15 cellular contexts compared by ENCODE assay signal in genomic region chrX:139784788-139785187, GRCh38.
DNase-seq lines count a peak whose midpoint lies in the region; ATAC-seq and TF ChIP-seq lines count a peak whose summit lies in the region.
"Had no signal": no experiment of that assay in that cellular context is flagged by ENCODE, and none has a peak within 500 bp of the region (broad histone marks: within the 10 kb centered on the region; RNA-seq: fewer than 3 reads in every experiment).

No MANE protein-coding gene starts in this region.

- H2BK15ac ChIP-seq in H9 (ENCODE audit: low read depth, low read length): no peak overlapping the region
- H2BK15ac ChIP-seq in mesenchymal stem cell (ENCODE audit: low read depth, poor library complexity, severe bottlenecking): no peak overlapping the region

- no peaks in the 10 kb centered on the region for H3K27me3 ChIP-seq in H9 (ENCODE audit: insufficient read depth, low read length)
- H3K27me3 ChIP-seq in mesenchymal stem cell (ENCODE audit: control insufficient read depth in 1 of 2, insufficient read depth in 1 of 2, low read length in 2 of 2): no peaks in the 10 kb centered on the region

- H3K9me3 ChIP-seq in H9 (ENCODE audit: control insufficient read depth, low read depth, low read length) (no peaks in the 10 kb centered on the region), mesenchymal stem cell (ENCODE audit: control insufficient read depth, low read length) (no peaks in the 10 kb centered on the region)

- H4K8ac ChIP-seq in H9 (replicated peaks; ENCODE audit: insufficient read length, low read depth, low read length) (no peak overlapping the region), mesenchymal stem cell (ENCODE audit: low read length) (no peak overlapping the region)

- H3K27ac ChIP-seq in H9 (ENCODE audit: insufficient read length, low read depth, low read length): no peak overlapping the region
- no peak overlapping the region for H3K27ac ChIP-seq in mesenchymal stem cell (ENCODE audit: low read length, poor library complexity, severe bottlenecking)
- H3K27ac ChIP-seq: parathyroid adenoma had no signal

- peaks cover 0 to 35% of the 10 kb centered on the region in 2 experiments; a peak in 2 of 5 replicates for H3K9me3 Mint-ChIP-seq in H9
- H3K9me3 Mint-ChIP-seq in activated CD4-positive, alpha-beta memory T cell treated with anti-CD3 and anti-CD28 coated beads for 36 hours: no peaks in the 10 kb centered on the region
- H3K9me3 Mint-ChIP-seq: GM23338 had no signal

- H2BK5ac ChIP-seq in H9 (ENCODE audit: insufficient read length, low read length) (no peak overlapping the region), mesenchymal stem cell (ENCODE audit: low read depth, low read length, poor library complexity, severe bottlenecking) (no peak overlapping the region)

- no peaks in the 10 kb centered on the region for H4K20me1 ChIP-seq in H9 (ENCODE audit: control insufficient read depth, insufficient read depth, insufficient read length)

- no peaks in the 10 kb centered on the region; the same call in 1 of the 2 replicates for H3K27me3 Mint-ChIP-seq in H9 (ENCODE audit: low read depth)
- H3K27me3 Mint-ChIP-seq in activated CD4-positive, alpha-beta memory T cell treated with anti-CD3 and anti-CD28 coated beads for 36 hours: no peaks in the 10 kb centered on the region

- no peak overlapping the region for H3K18ac ChIP-seq in H9 (ENCODE audit: insufficient read length, low read depth, low read length)
- H3K18ac ChIP-seq in mesenchymal stem cell (ENCODE audit: low read depth in 1 of 2, low read length in 2 of 2): no peak overlapping the region

- CTCF ChIA-PET in activated CD4-positive, alpha-beta memory T cell treated with anti-CD3 and anti-CD28 coated beads for 36 hours (lab: Charles Lee): no interaction called here

- H3K23ac ChIP-seq in H9 (ENCODE audit: insufficient read length, low read depth, low read length) (no peak overlapping the region), mesenchymal stem cell (ENCODE audit: low read length in 2 of 2) (no peak overlapping the region)

- no peak overlapping the region for H3K27ac Mint-ChIP-seq in H9
- H3K27ac Mint-ChIP-seq in activated CD4-positive, alpha-beta memory T cell treated with anti-CD3 and anti-CD28 coated beads for 36 hours: no peak overlapping the region
- H3K27ac Mint-ChIP-seq: GM23338 had no signal

- no peak overlapping the region for H4K91ac ChIP-seq in H9 (ENCODE audit: insufficient read length, low read depth, low read length)
- H4K91ac ChIP-seq in mesenchymal stem cell (ENCODE audit: low read length): no peak overlapping the region

- no peak overlapping the region for H3K4me3 ChIP-seq in mesenchymal stem cell (ENCODE audit: insufficient read depth in 1 of 2, low read depth in 1 of 2, low read length in 2 of 2)
- H3K4me3 ChIP-seq: GM23338 had no signal

- no peak for TF ChIP-seq CTCF in H9 (conservative IDR thresholded peaks at IDR 0.05)

- H3K4ac ChIP-seq in H9 (ENCODE audit: low read depth, low read length) (no peak overlapping the region), mesenchymal stem cell (ENCODE audit: low read depth in 1 of 2, low read length in 2 of 2) (no peak overlapping the region)

- H3K79me2 ChIP-seq in H9 (ENCODE audit: insufficient read depth, low read length): no peaks in the 10 kb centered on the region
- H3K79me2 ChIP-seq: parathyroid adenoma had no signal

- no peak overlapping the region for H3K56ac ChIP-seq in H9 (ENCODE audit: insufficient read length, low read depth, low read length)

- WGBS in H9 (ENCODE audit: extremely low coverage, insufficient read length, low lambda C conversion rate): no CpG with 5 or more reads among the region's 1 CpG
- WGBS in mesenchymal stem cell: 92% methylated on average over 1 of the region's 1 CpG

- no peak for DNase-seq in activated T-cell treated with anti-CD3 and anti-CD28 coated beads for 4 hours
- DNase-seq in H9: no peak
- DNase-seq in activated CD4-positive, alpha-beta memory T cell treated with anti-CD3 and anti-CD28 coated beads for 36 hours: no peak
- no peak for DNase-seq in mesenchymal stem cell
- DNase-seq: activated CD8-positive, alpha-beta memory T cell treated with anti-CD3 and anti-CD28 coated beads, Interleukin-2, amount 50 U/mL, for 4 hours; aorta; NCI-H2029; stimulated activated CD4-positive, alpha-beta T cell treated with anti-CD3 and anti-CD28 coated beads, Interleukin-2, amount 100 ng/mL, for 24 hours; stimulated activated naive CD4-positive, alpha-beta T cell treated with Interleukin-2 at 50 U/mL for 16 hours had no signal

- no peaks in the 10 kb centered on the region for H3K4me1 Mint-ChIP-seq in H9
- no peaks in the 10 kb centered on the region for H3K4me1 Mint-ChIP-seq in activated CD4-positive, alpha-beta memory T cell treated with anti-CD3 and anti-CD28 coated beads for 36 hours (ENCODE audit: low read depth)
- H3K4me1 Mint-ChIP-seq: GM23338 had no signal

- no peaks in the 10 kb centered on the region for H3K23me2 ChIP-seq in H9 (ENCODE audit: insufficient read length, low read depth, low read length, poor library complexity, severe bottlenecking)

- H3K4me1 ChIP-seq in H9 (ENCODE audit: insufficient read depth, low read length) (no peaks in the 10 kb centered on the region), mesenchymal stem cell (ENCODE audit: control insufficient read depth, insufficient read depth, low read depth, low read length) (no peaks in the 10 kb centered on the region)
- H3K4me1 ChIP-seq: parathyroid adenoma had no signal

- intact Hi-C loops in activated CD4-positive, alpha-beta memory T cell treated with anti-CD3 and anti-CD28 coated beads for 36 hours (cut with micrococcal nuclease): no loop called here

- peaks cover 0 to 48% of the 10 kb centered on the region in 2 experiments for H3K36me3 ChIP-seq in mesenchymal stem cell (ENCODE audit: control insufficient read depth in 1 of 2, insufficient read depth in 2 of 2, low read depth in 1 of 2, low read length in 2 of 2)

- H2BK120ac ChIP-seq in H9 (ENCODE audit: low read depth, low read length, poor library complexity, severe bottlenecking) (no peak overlapping the region), mesenchymal stem cell (ENCODE audit: low read depth, low read length) (no peak overlapping the region)

- H2BK12ac ChIP-seq in H9 (ENCODE audit: insufficient read length, low read depth, low read length): no peak overlapping the region
- no peak overlapping the region for H2BK12ac ChIP-seq in mesenchymal stem cell (ENCODE audit: low read length in 2 of 2)

- H3T11ph ChIP-seq in H9 (ENCODE audit: low read length): no peak overlapping the region

- no peak overlapping the region for H2BK20ac ChIP-seq in H9 (ENCODE audit: low read depth, low read length, poor library complexity, severe bottlenecking)

- no peak overlapping the region for H3K4me2 ChIP-seq in H9 (ENCODE audit: insufficient read depth, insufficient read length, low read length)
- H3K4me2 ChIP-seq in mesenchymal stem cell (ENCODE audit: low read length, poor library complexity, severe bottlenecking): no peak overlapping the region
- H3K4me2 ChIP-seq: GM23338 had no signal

- H3K36me3 Mint-ChIP-seq in H9 (ENCODE audit: insufficient read depth in 1 of 3, low read depth in 3 of 3): peaks cover 24 to 51% (median 39%) of the 10 kb centered on the region in 3 experiments; a peak in 6 of 7 replicates
- peaks cover 20% of the 10 kb centered on the region for H3K36me3 Mint-ChIP-seq in activated CD4-positive, alpha-beta memory T cell treated with anti-CD3 and anti-CD28 coated beads for 36 hours

- H3K4me3 Mint-ChIP-seq in H9: no peak overlapping the region
- H3K4me3 Mint-ChIP-seq in activated CD4-positive, alpha-beta memory T cell treated with anti-CD3 and anti-CD28 coated beads for 36 hours: no peak overlapping the region
- H3K4me3 Mint-ChIP-seq: GM23338 had no signal

- no peak overlapping the region for H3K9ac ChIP-seq in H9 (ENCODE audit: extremely low read depth, insufficient read length, low read length)
- no peak overlapping the region for H3K9ac ChIP-seq in mesenchymal stem cell (ENCODE audit: low read length)
- H3K9ac ChIP-seq: parathyroid adenoma had no signal

- H3K79me1 ChIP-seq in H9 (ENCODE audit: insufficient read depth, low read depth, low read length, poor library complexity, severe bottlenecking) (no peaks in the 10 kb centered on the region), mesenchymal stem cell (replicated peaks; ENCODE audit: low read length, poor library complexity, severe bottlenecking) (no peaks in the 10 kb centered on the region)

- no peak overlapping the region for H4K5ac ChIP-seq in H9 (ENCODE audit: insufficient read length, low read depth, low read length)

- POLR2A ChIA-PET in activated CD4-positive, alpha-beta memory T cell treated with anti-CD3 and anti-CD28 coated beads for 36 hours (lab: Charles Lee): no interaction called here

- H3K14ac ChIP-seq in H9 (ENCODE audit: insufficient read depth, low read length) (no peak overlapping the region), mesenchymal stem cell (ENCODE audit: low read length in 2 of 2) (no peak overlapping the region)

- ATAC-seq in GM18502 (IDR thresholded peaks at IDR 0.05; ENCODE audit: poor library complexity, unreplicated experiment) (peak; percentile 95), GM19467 (IDR thresholded peaks at IDR 0.05; ENCODE audit: unreplicated experiment) (peak; percentile 91), HG02884 (IDR thresholded peaks at IDR 0.05; ENCODE audit: unreplicated experiment) (peak; percentile 89), HG03469 (IDR thresholded peaks at IDR 0.05; ENCODE audit: unreplicated experiment) (peak; percentile 92)
- ATAC-seq: GM23338 had no signal

- H2AFZ ChIP-seq in H9 (ENCODE audit: low read length) (no peak overlapping the region), mesenchymal stem cell (ENCODE audit: low read depth, low read length) (no peak overlapping the region)
- H2AFZ ChIP-seq: GM23338, parathyroid adenoma had no signal

- H2AK5ac ChIP-seq in H9 (ENCODE audit: insufficient read length, low read length) (no peak overlapping the region), mesenchymal stem cell (ENCODE audit: low read length, severe bottlenecking) (no peak overlapping the region)
